ENCODE assay signal across 8 cellular contexts in the genomic region with DNA sequence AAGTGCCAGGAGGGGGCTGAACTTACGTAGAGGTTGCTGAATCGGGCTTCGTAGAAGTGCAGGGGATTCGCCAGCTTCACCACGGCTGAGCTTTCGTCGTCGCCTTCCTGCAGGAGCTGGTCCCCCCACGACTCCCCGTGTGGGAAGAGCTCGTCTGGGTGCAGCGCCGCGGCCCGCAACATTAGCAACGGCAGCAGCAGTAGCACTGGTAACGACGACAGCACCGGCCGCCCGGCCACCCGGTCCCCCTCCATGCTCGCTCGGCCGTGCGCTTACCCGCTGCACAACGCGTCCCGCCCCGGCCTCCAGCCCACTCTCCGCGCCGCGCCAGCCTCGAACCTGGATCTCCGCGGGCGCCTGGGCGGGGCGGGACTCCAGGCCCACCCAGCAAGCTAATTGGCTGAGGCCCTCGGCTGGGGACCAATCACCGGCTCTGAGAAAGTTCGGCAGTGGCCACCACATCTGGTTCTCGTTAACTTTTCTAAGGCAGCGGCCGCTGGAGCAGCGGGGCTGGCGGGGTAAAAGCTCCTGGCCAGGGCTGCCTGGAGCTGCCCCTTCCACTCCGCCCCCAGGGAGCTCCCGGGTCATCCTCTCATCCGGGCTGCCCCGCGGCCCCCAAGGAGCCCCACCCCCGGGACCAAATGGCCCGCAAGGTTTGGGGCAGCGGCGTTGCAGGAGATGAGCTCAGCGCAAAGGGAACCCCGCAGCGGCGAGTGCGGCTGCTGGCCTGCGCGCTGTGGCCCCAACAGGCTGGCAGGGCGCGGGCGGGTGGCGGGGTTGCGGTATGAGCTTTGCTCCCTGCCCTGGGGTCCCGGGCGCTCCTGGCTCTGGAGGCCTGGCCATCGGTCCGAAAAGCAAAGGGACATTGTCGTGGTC. TPM values are rescaled to one million over a fixed set of nuclear protein-coding genes. Genes with fewer than 3 reads are reported as not detected.
A peak's percentile ranks its signal among the peaks of the same experiment; 100 is the strongest.
DNase-seq lines count a peak whose midpoint lies in the region; ATAC-seq and TF ChIP-seq lines count a peak whose summit lies in the region.

A gene with protein sequence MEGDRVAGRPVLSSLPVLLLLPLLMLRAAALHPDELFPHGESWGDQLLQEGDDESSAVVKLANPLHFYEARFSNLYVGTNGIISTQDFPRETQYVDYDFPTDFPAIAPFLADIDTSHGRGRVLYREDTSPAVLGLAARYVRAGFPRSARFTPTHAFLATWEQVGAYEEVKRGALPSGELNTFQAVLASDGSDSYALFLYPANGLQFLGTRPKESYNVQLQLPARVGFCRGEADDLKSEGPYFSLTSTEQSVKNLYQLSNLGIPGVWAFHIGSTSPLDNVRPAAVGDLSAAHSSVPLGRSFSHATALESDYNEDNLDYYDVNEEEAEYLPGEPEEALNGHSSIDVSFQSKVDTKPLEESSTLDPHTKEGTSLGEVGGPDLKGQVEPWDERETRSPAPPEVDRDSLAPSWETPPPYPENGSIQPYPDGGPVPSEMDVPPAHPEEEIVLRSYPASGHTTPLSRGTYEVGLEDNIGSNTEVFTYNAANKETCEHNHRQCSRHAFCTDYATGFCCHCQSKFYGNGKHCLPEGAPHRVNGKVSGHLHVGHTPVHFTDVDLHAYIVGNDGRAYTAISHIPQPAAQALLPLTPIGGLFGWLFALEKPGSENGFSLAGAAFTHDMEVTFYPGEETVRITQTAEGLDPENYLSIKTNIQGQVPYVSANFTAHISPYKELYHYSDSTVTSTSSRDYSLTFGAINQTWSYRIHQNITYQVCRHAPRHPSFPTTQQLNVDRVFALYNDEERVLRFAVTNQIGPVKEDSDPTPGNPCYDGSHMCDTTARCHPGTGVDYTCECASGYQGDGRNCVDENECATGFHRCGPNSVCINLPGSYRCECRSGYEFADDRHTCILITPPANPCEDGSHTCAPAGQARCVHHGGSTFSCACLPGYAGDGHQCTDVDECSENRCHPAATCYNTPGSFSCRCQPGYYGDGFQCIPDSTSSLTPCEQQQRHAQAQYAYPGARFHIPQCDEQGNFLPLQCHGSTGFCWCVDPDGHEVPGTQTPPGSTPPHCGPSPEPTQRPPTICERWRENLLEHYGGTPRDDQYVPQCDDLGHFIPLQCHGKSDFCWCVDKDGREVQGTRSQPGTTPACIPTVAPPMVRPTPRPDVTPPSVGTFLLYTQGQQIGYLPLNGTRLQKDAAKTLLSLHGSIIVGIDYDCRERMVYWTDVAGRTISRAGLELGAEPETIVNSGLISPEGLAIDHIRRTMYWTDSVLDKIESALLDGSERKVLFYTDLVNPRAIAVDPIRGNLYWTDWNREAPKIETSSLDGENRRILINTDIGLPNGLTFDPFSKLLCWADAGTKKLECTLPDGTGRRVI (N-terminal part only) (minus strand): TSS at position 319 of the 876 bp plus-strand sequence. CDS start 65 bp downstream, at position 254.

- H3K18ac ChIP-seq in mesendoderm (ENCODE audit: low read length) = no peak within 1 kb of the TSS

- H2BK15ac ChIP-seq in mesendoderm (replicated peaks; ENCODE audit: low read depth) = no peak within 1 kb of the TSS

- no peak within 1 kb of the TSS for H3K4ac ChIP-seq in mesendoderm (ENCODE audit: low read depth, low read length)

- H3K36me3 ChIP-seq in mesendoderm (ENCODE audit: control insufficient read depth, insufficient read depth, low read length) = no peaks in the 10 kb centered on the region

- H3K4me3 ChIP-seq in epithelial cell of proximal tubule (ENCODE audit: low read depth, low read length) (peak within 1 kb of the TSS; percentile 64), mesendoderm (ENCODE audit: low read length) (peak within 1 kb of the TSS; percentile 68)

- H2BK120ac ChIP-seq in mesendoderm (ENCODE audit: low read depth, low read length) = no peak within 1 kb of the TSS

- WGBS in mesendoderm (ENCODE audit: extremely low coverage, insufficient coverage, low lambda C conversion rate) = no CpG with 5 or more reads among the region's 75 CpGs

- H4K8ac ChIP-seq in mesendoderm (ENCODE audit: low read depth, low read length) = no peak within 1 kb of the TSS

- no peak within 1 kb of the TSS for H2AK5ac ChIP-seq in mesendoderm (ENCODE audit: low read length)

- H2BK5ac ChIP-seq in mesendoderm (ENCODE audit: low read length) = no peak within 1 kb of the TSS

- DNase-seq in COLO668 (lab: John Stamatoyannopoulos, UW; ENCODE audit: unreplicated experiment) (peak; percentile 33), HuH-7 (ENCODE audit: low spot score) (peak; percentile 76), epithelial cell of proximal tubule (ENCODE audit: low read depth) (no peak), mesendoderm (peak; percentile 91), SIG-M5 treated with dmso at 0.1 percent for 504 hours (lab: John Stamatoyannopoulos, UW; ENCODE audit: unreplicated experiment) (no peak)
- peak; percentile 82 for DNase-seq in activated CD8-positive, alpha-beta memory T cell treated with anti-CD3 and anti-CD28 coated beads for 24 hours
- DNase-seq in stimulated activated CD8-positive, alpha-beta memory T cell treated with anti-CD3 and anti-CD28 coated beads, Interleukin-4, amount 100 ng/mL, for 24 hours (ENCODE audit: low read depth) = peak; percentile 39

- peak within 1 kb of the TSS; percentile 70 for H3K9ac ChIP-seq in mesendoderm (ENCODE audit: low read length)

- H3K27me3 ChIP-seq in mesendoderm (ENCODE audit: insufficient read depth, low read length, poor library complexity) = peaks cover 18% of the 10 kb centered on the region

- H4K5ac ChIP-seq in mesendoderm (ENCODE audit: low read length) = no peak within 1 kb of the TSS

- H3K4me1 ChIP-seq in mesendoderm (ENCODE audit: control insufficient read depth, low read depth, low read length) = no peaks in the 10 kb centered on the region

- no peak within 1 kb of the TSS for H3K27ac ChIP-seq in mesendoderm (ENCODE audit: low read depth, low read length)

- TF ChIP-seq CTCF in epithelial cell of proximal tubule (conservative IDR thresholded peaks at IDR 0.05; ENCODE audit: low read depth, low read length) = no peak

- peak within 1 kb of the TSS; percentile 66 for H3K23ac ChIP-seq in mesendoderm (ENCODE audit: low read length)

- H3K79me1 ChIP-seq in mesendoderm (ENCODE audit: low read length) = no peaks in the 10 kb centered on the region

- no peaks in the 10 kb centered on the region for H3K79me2 ChIP-seq in mesendoderm (ENCODE audit: control insufficient read depth, insufficient read depth, low read length)

- peak within 1 kb of the TSS; percentile 100 for H3K4me2 ChIP-seq in mesendoderm (ENCODE audit: low read length)

- no peak for ATAC-seq in GM18520 (IDR thresholded peaks at IDR 0.05; ENCODE audit: unreplicated experiment)

- H3K56ac ChIP-seq in mesendoderm (ENCODE audit: low read length) = peak within 1 kb of the TSS; percentile 88

RNA-seq across cellular contexts. Expression of the gene that starts here (rescaled TPM):
- total RNA-seq in epithelial cell of proximal tubule = 12.5 and 13.5 TPM in 2 replicates
- polyA plus RNA-seq in mesendoderm (2013, experiment 1 of 2) = 0.63 TPM
- 0.69 TPM for polyA plus RNA-seq in mesendoderm (2013, experiment 2 of 2)

Comparison
In these comparisons a context has a peak if more than half of its experiments do, and no peak if none do; other contexts are left out.
1. DNase-seq: peak in COLO668 (single experiment), HuH-7 (single experiment), activated CD8-positive, alpha-beta memory T cell treated with anti-CD3 and anti-CD28 coated beads for 24 hours (single experiment), mesendoderm (single experiment) and stimulated activated CD8-positive, alpha-beta memory T cell treated with anti-CD3 and anti-CD28 coated beads, Interleukin-4, amount 100 ng/mL, for 24 hours (single experiment); none in epithelial cell of proximal tubule (single experiment) and SIG-M5 treated with dmso at 0.1 percent for 504 hours (single experiment).